Comparison of ENCODE assay signal across 14 cellular contexts in genomic region chr1:150156868-150157603, GRCh38. TPM values are rescaled to one million over a fixed set of nuclear protein-coding genes. Genes with fewer than 3 reads are reported as not detected.
A peak's percentile ranks its signal among the peaks of the same experiment; 100 is the strongest.
DNase-seq lines count a peak whose midpoint lies in the region; ATAC-seq and TF ChIP-seq lines count a peak whose summit lies in the region.
"Had no signal": no experiment of that assay in that cellular context is flagged by ENCODE, and none has a peak within 500 bp of the region (broad histone marks: within the 10 kb centered on the region; RNA-seq: fewer than 3 reads in every experiment).

No MANE protein-coding gene starts in this region.

- peak overlapping the region in 2 of 3 donors; percentile 57 to 78 for H3K27ac Mint-ChIP-seq in CD4-positive, CD25-positive, alpha-beta regulatory T cell
- peak overlapping the region; percentile 71 to 98 (median 74) for H3K27ac Mint-ChIP-seq in IgD-negative memory B cell
- H3K27ac Mint-ChIP-seq in chondrocyte (ENCODE audit: unreplicated experiment): peak overlapping the region; percentile 38
- no peak overlapping the region for H3K27ac Mint-ChIP-seq in T-helper 2 cell treated with Interferon-gamma antibody and Interleukin-4, amounts not matched to agents 5 μg/mL and 100 μg/mL, for 36 hours

- H3K36me3 Mint-ChIP-seq in CD4-positive, CD25-positive, alpha-beta regulatory T cell: peaks cover 52% of the 10 kb centered on the region
- H3K36me3 Mint-ChIP-seq in IgD-negative memory B cell (peaks cover 5% of the 10 kb centered on the region), chondrocyte (ENCODE audit: low read depth) (peaks cover 39% of the 10 kb centered on the region)
- H3K36me3 Mint-ChIP-seq in T-helper 2 cell treated with Interferon-gamma antibody and Interleukin-4, amounts not matched to agents 5 μg/mL and 100 μg/mL, for 36 hours (ENCODE audit: low read depth): peaks cover 81% of the 10 kb centered on the region

- H3K27ac ChIP-seq in CD4-positive, CD25-positive, alpha-beta regulatory T cell (ENCODE audit: insufficient read depth, low read length, poor library complexity, severe bottlenecking): no peak overlapping the region
- H3K27ac ChIP-seq in sigmoid colon: peak overlapping the region; percentile 98 to 100 (median 99)
- H3K27ac ChIP-seq: RWPE1 had no signal

- TF ChIP-seq CTCF in chondrocyte (IDR thresholded peaks at IDR 0.05) (no peak), sigmoid colon (IDR thresholded peaks at IDR 0.05) (no peak)

- H3K9me3 Mint-ChIP-seq in CD4-positive, CD25-positive, alpha-beta regulatory T cell: no peaks in the 10 kb centered on the region
- no peaks in the 10 kb centered on the region for H3K9me3 Mint-ChIP-seq in IgD-negative memory B cell
- no peaks in the 10 kb centered on the region for H3K9me3 Mint-ChIP-seq in chondrocyte (ENCODE audit: low read depth)
- no peaks in the 10 kb centered on the region for H3K9me3 Mint-ChIP-seq in T-helper 2 cell treated with Interferon-gamma antibody and Interleukin-4, amounts not matched to agents 5 μg/mL and 100 μg/mL, for 36 hours

- no peak for DNase-seq in CD4-positive, CD25-positive, alpha-beta regulatory T cell
- no peak for DNase-seq in chondrocyte (ENCODE audit: low spot score)
- DNase-seq in sigmoid colon: no peak
- DNase-seq in KG1 (lab: John Stamatoyannopoulos, UW): no peak
- DNase-seq in NCI-H748 (lab: John Stamatoyannopoulos, UW; ENCODE audit: unreplicated experiment): no peak
- no peak for DNase-seq in T-helper 2 cell treated with Interferon-gamma antibody and Interleukin-4, amounts not matched to agents 5 μg/mL and 100 μg/mL, for 36 hours (ENCODE audit: low spot score)
- DNase-seq: COR-L47; effector memory CD4-positive, alpha-beta T cell; GOT3; left ventricle myocardium superior; ovary had no signal

- H3K27me3 Mint-ChIP-seq in CD4-positive, CD25-positive, alpha-beta regulatory T cell: no peaks in the 10 kb centered on the region
- H3K27me3 Mint-ChIP-seq in IgD-negative memory B cell: no peaks in the 10 kb centered on the region
- no peaks in the 10 kb centered on the region for H3K27me3 Mint-ChIP-seq in chondrocyte (ENCODE audit: low read depth)
- no peaks in the 10 kb centered on the region for H3K27me3 Mint-ChIP-seq in T-helper 2 cell treated with Interferon-gamma antibody and Interleukin-4, amounts not matched to agents 5 μg/mL and 100 μg/mL, for 36 hours (ENCODE audit: low read depth)

- TF ChIP-seq EP300 in sigmoid colon (IDR thresholded peaks at IDR 0.05): no peak

- TF ChIP-seq POLR2A in sigmoid colon (IDR thresholded peaks at IDR 0.05): no peak

- no peaks in the 10 kb centered on the region for H3K27me3 ChIP-seq in CD4-positive, CD25-positive, alpha-beta regulatory T cell (ENCODE audit: control insufficient read depth, insufficient read depth, low read length)
- H3K27me3 ChIP-seq in sigmoid colon: no peaks in the 10 kb centered on the region
- H3K27me3 ChIP-seq: ovary had no signal

- WGBS in sigmoid colon, 2 donors: 88 to 89% methylated on average over 16 of the region's 16 CpGs

- peaks cover 19% of the 10 kb centered on the region for H3K4me1 ChIP-seq in CD4-positive, CD25-positive, alpha-beta regulatory T cell (ENCODE audit: control insufficient read depth, insufficient read depth, low read length, poor library complexity, severe bottlenecking)
- H3K4me1 ChIP-seq in sigmoid colon: peaks cover 0 to 99% (median 95%) of the 10 kb centered on the region in 4 donors

- no peaks in the 10 kb centered on the region for H3K9me3 ChIP-seq in CD4-positive, CD25-positive, alpha-beta regulatory T cell (ENCODE audit: control insufficient read depth in 2 of 2, low read length in 2 of 2)
- H3K9me3 ChIP-seq in sigmoid colon: no peaks in the 10 kb centered on the region
- H3K9me3 ChIP-seq: ovary had no signal

- ATAC-seq in CD4-positive, CD25-positive, alpha-beta regulatory T cell (ENCODE audit: low read depth in 2 of 2): no peak
- no peak for ATAC-seq in HG03378 (IDR thresholded peaks at IDR 0.05; ENCODE audit: unreplicated experiment)
- ATAC-seq: left ventricle myocardium superior had no signal

- intact Hi-C loops in sigmoid colon (cut with DNase I): no loop called here

- peak overlapping the region in 1 of 4 donors; percentile 77 for H3K4me3 Mint-ChIP-seq in CD4-positive, CD25-positive, alpha-beta regulatory T cell
- H3K4me3 Mint-ChIP-seq in IgD-negative memory B cell: peak overlapping the region in 1 of 4 donors; percentile 69
- no peak overlapping the region for H3K4me3 Mint-ChIP-seq in chondrocyte (ENCODE audit: unreplicated experiment)
- H3K4me3 Mint-ChIP-seq in T-helper 2 cell treated with Interferon-gamma antibody and Interleukin-4, amounts not matched to agents 5 μg/mL and 100 μg/mL, for 36 hours: no peak overlapping the region

- peaks cover 66% of the 10 kb centered on the region for H3K36me3 ChIP-seq in CD4-positive, CD25-positive, alpha-beta regulatory T cell (ENCODE audit: control insufficient read depth, insufficient read depth, low read length)
- H3K36me3 ChIP-seq in sigmoid colon: peaks cover 30 to 74% (median 48%) of the 10 kb centered on the region in 4 donors
- H3K36me3 ChIP-seq: ovary had no signal

- H3K4me3 ChIP-seq in CD4-positive, CD25-positive, alpha-beta regulatory T cell (ENCODE audit: low read depth, low read length): no peak overlapping the region
- H3K4me3 ChIP-seq in sigmoid colon: no peak overlapping the region
- H3K4me3 ChIP-seq: ovary had no signal

- peaks cover 20 to 64% (median 39%) of the 10 kb centered on the region in 4 donors for H3K4me1 Mint-ChIP-seq in CD4-positive, CD25-positive, alpha-beta regulatory T cell
- H3K4me1 Mint-ChIP-seq in IgD-negative memory B cell (peaks cover 42 to 75% (median 59%) of the 10 kb centered on the region in 3 donors), chondrocyte (ENCODE audit: low read depth) (peaks cover 66% of the 10 kb centered on the region)
- H3K4me1 Mint-ChIP-seq in T-helper 2 cell treated with Interferon-gamma antibody and Interleukin-4, amounts not matched to agents 5 μg/mL and 100 μg/mL, for 36 hours (ENCODE audit: low read depth): peaks cover 52% of the 10 kb centered on the region

RNA-seq across cellular contexts. Expression of gene PLEKHO1, which starts 7.3 kb away (rescaled TPM):
- total RNA-seq in CD4-positive, CD25-positive, alpha-beta regulatory T cell: 61.0 TPM
- polyA plus RNA-seq in CD4-positive, CD25-positive, alpha-beta regulatory T cell: 10 to 100 TPM; 21.5 to 31.5 (median 27.5) TPM
- polyA plus RNA-seq in IgD-negative memory B cell: 102 TPM
- total RNA-seq in chondrocyte: 40.7 to 55.4 TPM (median 52.5 TPM) in 3 replicates
- total RNA-seq in sigmoid colon: 100 to 1,000 TPM; 251 to 402 (median 338) TPM
- 10 to 100 TPM; 14.1 to 65.0 (median 28.2) TPM for polyA plus RNA-seq in sigmoid colon
